In genomic region chr2:15787535-15788457, GRCh38 we compare ENCODE assay signal across 26 cellular contexts.
DNase-seq lines count a peak whose midpoint lies in the region; ATAC-seq, FAIRE-seq and TF ChIP-seq lines count a peak whose summit lies in the region.
"Had no signal": no experiment of that assay in that cellular context is flagged by ENCODE, and none has a peak within 500 bp of the region (broad histone marks: within the 10 kb centered on the region; RNA-seq: fewer than 3 reads in every experiment).

No MANE protein-coding gene starts in this region.

- DNase-seq in HepG2 (ENCODE audit: low spot score) (no peak), right lobe of liver (no peak), H1 (ENCODE audit: low read depth in 1 of 2, low spot score in 2 of 2) (no peak), neural crest cell (ENCODE audit: low read depth, low spot score) (no peak), GM10266 (ENCODE audit: extremely low spot score) (no peak)
- DNase-seq: CD4-positive, alpha-beta T cell; CD8-positive, alpha-beta memory T cell; DMS 273 treated with DMSO at 0.1 percent for 48 hours; DMS79; EL; GDM1; GM23248; H9; HFFc6 had no signal

- H3K79me1 ChIP-seq in H1 (ENCODE audit: low read depth, low read length) = no peaks in the 10 kb centered on the region

- no peak overlapping the region for H3K18ac ChIP-seq in H1 (ENCODE audit: extremely low read depth, low read length)

- H3K79me2 ChIP-seq in HepG2 (ENCODE audit: insufficient read depth, low read length) (no peaks in the 10 kb centered on the region), H1 (ENCODE audit: control insufficient read depth in 1 of 2, insufficient read depth in 2 of 2, low read length in 2 of 2) (no peaks in the 10 kb centered on the region)

- H3K36me3 Mint-ChIP-seq in neural crest cell (ENCODE audit: low read depth) = no peaks in the 10 kb centered on the region
- H3K36me3 Mint-ChIP-seq: CD8-positive, alpha-beta memory T cell had no signal

- no peaks in the 10 kb centered on the region for H3K27me3 Mint-ChIP-seq in neural crest cell (ENCODE audit: low read depth)
- H3K27me3 Mint-ChIP-seq: B cell had no signal

- H3K56ac ChIP-seq in H1 (replicated peaks; ENCODE audit: insufficient read length, low read depth, low read length) = no peak overlapping the region

- in situ Hi-C loops in HepG2 (cut with HindIII; ENCODE audit: extremely low pct_ligation_motif_present, low pct_unique_long_range_greater_than_20kb) = no loop called here

- TF ChIP-seq EP300 in HepG2 (IDR thresholded peaks at IDR 0.05; ENCODE audit: low read depth in 2 of 2, low read length in 2 of 2) (no peak), HepG2 (CRISPR knock-in tag; IDR thresholded peaks at IDR 0.05; ENCODE audit: borderline replicate concordance) (no peak), H1 (IDR thresholded peaks at IDR 0.05; ENCODE audit: borderline replicate concordance in 1 of 2, low read depth in 2 of 2, low read length in 2 of 2) (no peak)

- BruUV-seq in HepG2 (replicated peaks; lab: Mats Ljungman, UMichigan) = no TSS peak

- TF ChIP-seq RAD21 in HepG2 (CRISPR knock-in tag; IDR thresholded peaks at IDR 0.05) = no peak
- TF ChIP-seq RAD21 in H1 (IDR thresholded peaks at IDR 0.05 in 1 of 2, conservative IDR thresholded peaks at IDR 0.05 in 1 of 2; ENCODE audit: low read depth in 2 of 2, low read length in 2 of 2) = no peak

- CTCF ChIA-PET in HepG2 (lab: Yijun Ruan, JAX; ENCODE audit: low intra/inter-chr PET ratio, low total read pairs) (no interaction called here), H1 (lab: Charles Lee; ENCODE audit: partially characterized antibody) (interaction anchor here (0.6 to 0.7 kb wide), 2 partner anchors 10 to 700 kb away, joined by 3 to 4 read pairs; no protein-coding TSS in a partner anchor)

- no peak overlapping the region for H2BK120ac ChIP-seq in H1 (replicated peaks; ENCODE audit: low read depth, low read length)

- peaks cover 4% of the 10 kb centered on the region; the same call in 1 of the 2 replicates for H3K23me2 ChIP-seq in H1 (ENCODE audit: low read depth, low read length)

- no peaks in the 10 kb centered on the region for H3K9me3 ChIP-seq in HepG2 (ENCODE audit: low read length)
- H3K9me3 ChIP-seq in right lobe of liver = no peaks in the 10 kb centered on the region
- H3K9me3 ChIP-seq in H1 (ENCODE audit: insufficient read depth in 2 of 2, low read depth in 1 of 2, low read length in 1 of 2) = no peaks in the 10 kb centered on the region
- H3K9me3 ChIP-seq: BLaER1 had no signal

- no peak overlapping the region for H3K4ac ChIP-seq in H1 (replicated peaks; ENCODE audit: insufficient read length, low read depth, low read length)

- H3K36me3 ChIP-seq in HepG2 (replicated peaks in 1 of 2; ENCODE audit: control insufficient read depth in 1 of 2, insufficient read depth in 2 of 2, low read length in 2 of 2) (no peaks in the 10 kb centered on the region), right lobe of liver (no peaks in the 10 kb centered on the region), H1 (ENCODE audit: control insufficient read depth in 2 of 4, insufficient read depth in 4 of 4, low read length in 3 of 4) (no peaks in the 10 kb centered on the region)
- H3K36me3 ChIP-seq: BLaER1 had no signal

- H3K4me3 ChIP-seq in HepG2 (replicated peaks in 1 of 3; ENCODE audit: insufficient read depth in 1 of 3, low read depth in 2 of 3, low read length in 3 of 3) (no peak overlapping the region), right lobe of liver (no peak overlapping the region), H1 (ENCODE audit: extremely low read depth in 1 of 4, insufficient read depth in 2 of 4, low read depth in 3 of 4, low read length in 4 of 4) (no peak overlapping the region)
- H3K4me3 ChIP-seq: BLaER1, GM23248 had no signal

- no peak overlapping the region for H2BK20ac ChIP-seq in H1 (ENCODE audit: low read length)

- ATAC-seq in HepG2 (no peak), right lobe of liver (no peak), HG03354 (IDR thresholded peaks at IDR 0.05; ENCODE audit: poor library complexity, severe bottlenecking, unreplicated experiment) (no peak), GM21529 (IDR thresholded peaks at IDR 0.05; ENCODE audit: unreplicated experiment) (no peak), GM21825 (IDR thresholded peaks at IDR 0.05; ENCODE audit: unreplicated experiment) (no peak)
- ATAC-seq: HCT116 had no signal

- H3K27ac ChIP-seq in HepG2 (ENCODE audit: extremely low read length, insufficient read depth, low read length) (no peak overlapping the region), right lobe of liver (no peak overlapping the region), H1 (ENCODE audit: low read depth, low read length) (no peak overlapping the region)
- H3K27ac ChIP-seq: 22Rv1, BLaER1, C4-2B, GM23248 had no signal

- H2BK12ac ChIP-seq in H1 (ENCODE audit: low read depth, low read length) = no peak overlapping the region

- TF ChIP-seq POLR2A in HepG2 (IDR thresholded peaks at IDR 0.05; ENCODE audit: insufficient read depth in 1 of 2, low read depth in 2 of 2, low read length in 2 of 2) (no peak), right lobe of liver (IDR thresholded peaks at IDR 0.05) (no peak), H1 (IDR thresholded peaks at IDR 0.05; ENCODE audit: control extremely low read depth in 1 of 2, low read depth in 2 of 2, low read length in 2 of 2) (no peak)

- intact Hi-C loops in HepG2 (cut with micrococcal nuclease; ENCODE audit: unreplicated experiment) (no loop called here), right lobe of liver (cut with DNase I) (no loop called here)

- no peak overlapping the region for H2BK5ac ChIP-seq in H1 (ENCODE audit: low read depth, low read length)

- H4K91ac ChIP-seq in H1 (replicated peaks; ENCODE audit: insufficient read length, low read length) = no peak overlapping the region

- H3K14ac ChIP-seq in H1 (ENCODE audit: insufficient read length) = no peak overlapping the region

- H3K4me2 ChIP-seq in HepG2 (ENCODE audit: low read depth, low read length) = no peak overlapping the region
- no peak overlapping the region for H3K4me2 ChIP-seq in H1 (ENCODE audit: insufficient read depth in 1 of 2, low read depth in 2 of 2, low read length in 2 of 2)
- H3K4me2 ChIP-seq: BLaER1 had no signal

- POLR2A ChIA-PET in HepG2 (lab: Yijun Ruan, JAX) = no interaction called here
- POLR2A ChIA-PET in H1 (lab: Charles Lee; ENCODE audit: partially characterized antibody) = no interaction called here

- H4K8ac ChIP-seq in H1 (ENCODE audit: extremely low read depth, insufficient read depth, low read length) = peak overlapping the region; percentile 14; the same call in 1 of the 2 replicates

- H2BK15ac ChIP-seq in H1 (ENCODE audit: low read length) = no peak overlapping the region

- H3K9ac ChIP-seq in HepG2 (ENCODE audit: insufficient read depth, low read depth, low read length) = no peak overlapping the region
- H3K9ac ChIP-seq in H1 (replicated peaks in 1 of 4; ENCODE audit: extremely low read depth in 1 of 4, low read depth in 3 of 4, low read length in 3 of 4) = no peak overlapping the region
- H3K9ac ChIP-seq: BLaER1, GM23248 had no signal

- no peaks in the 10 kb centered on the region; the same call in none of the 2 replicates for H4K20me1 ChIP-seq in HepG2 (ENCODE audit: insufficient read depth, low read length)
- no peaks in the 10 kb centered on the region for H4K20me1 ChIP-seq in H1 (replicated peaks in 1 of 2; ENCODE audit: control insufficient read depth in 1 of 2, insufficient read depth in 2 of 2, low read length in 2 of 2)
- H4K20me1 ChIP-seq: BLaER1 had no signal

- peak overlapping the region; percentile 38 for H3K4me3 Mint-ChIP-seq in neural crest cell
- H3K4me3 Mint-ChIP-seq: B cell; CD4-positive, alpha-beta T cell; CD8-positive, alpha-beta memory T cell; H9; HFFc6 had no signal

- H3K27ac Mint-ChIP-seq in neural crest cell (ENCODE audit: unreplicated experiment) = peak overlapping the region; percentile 51
- H3K27ac Mint-ChIP-seq: B cell; CD4-positive, alpha-beta T cell; HFFc6 had no signal

- peaks cover 6% of the 10 kb centered on the region for H3K9me3 Mint-ChIP-seq in neural crest cell
- H3K9me3 Mint-ChIP-seq: CD4-positive, alpha-beta T cell; H9 had no signal

- FAIRE-seq in HepG2 (lab: Jason Lieb, UNC) (no peak), H1 (lab: Jason Lieb, UNC) (no peak)
- FAIRE-seq: A204.1, D721Med, GM12891, GM18507 had no signal

- H4K5ac ChIP-seq in H1 (ENCODE audit: insufficient read length, low read depth, low read length) = no peak overlapping the region

- H3K4me1 Mint-ChIP-seq in neural crest cell = peaks cover 51% of the 10 kb centered on the region
- H3K4me1 Mint-ChIP-seq: B cell; CD8-positive, alpha-beta memory T cell had no signal

- 40% methylated on average over 3 of the region's 3 CpGs for whole genome bisulfite sequencing in HepG2 (ENCODE audit: low lambda C conversion rate)
- WGBS in right lobe of liver (ENCODE audit: insufficient coverage, low coverage, low lambda C conversion rate, missing lambda C conversion rate) = 61% methylated on average over 3 of the region's 3 CpGs
- WGBS in H1 (ENCODE audit: extremely low coverage in 1 of 2, insufficient coverage in 1 of 2, insufficient read length in 1 of 2, insufficient replicate concordance in 2 of 2, low coverage in 1 of 2, low lambda C conversion rate in 2 of 2, missing lambda C conversion rate in 1 of 2), 2 experiments = 88 to 100% methylated on average over 1 to 3 of the region's 3 CpGs

- H3K27me3 ChIP-seq in HepG2 (ENCODE audit: control insufficient read depth in 1 of 2, insufficient read depth in 2 of 2, low read length in 2 of 2) (peaks cover 2 to 42% of the 10 kb centered on the region in 2 experiments; a peak in 3 of 5 replicates), right lobe of liver (no peaks in the 10 kb centered on the region), H1 (replicated peaks in 1 of 4; ENCODE audit: control insufficient read depth in 3 of 4, extremely low read depth in 1 of 4, insufficient read depth in 3 of 4, low read length in 3 of 4) (no peaks in the 10 kb centered on the region; a peak in 1 of 7 replicates)
- H3K27me3 ChIP-seq: BLaER1 had no signal

- H3K4me1 ChIP-seq in HepG2 (ENCODE audit: insufficient read depth, low read length) (peaks cover 4% of the 10 kb centered on the region), right lobe of liver (peaks cover 0 to 6% (median 2%) of the 10 kb centered on the region in 4 donors), H1 (replicated peaks in 1 of 4; ENCODE audit: control insufficient read depth in 3 of 4, insufficient read depth in 4 of 4, low read length in 3 of 4) (no peaks in the 10 kb centered on the region)

- no peak overlapping the region for H2AK5ac ChIP-seq in H1 (ENCODE audit: low read depth, low read length)

- H3K23ac ChIP-seq in H1 (ENCODE audit: insufficient read length) = no peak overlapping the region

- H2AFZ ChIP-seq in HepG2 (ENCODE audit: low read length) (no peak overlapping the region), H1 (ENCODE audit: low read length) (no peak overlapping the region)
- H2AFZ ChIP-seq: GM23248 had no signal

- TF ChIP-seq CTCF in HepG2 (CRISPR knock-in tag; IDR thresholded peaks at IDR 0.05) (no peak), right lobe of liver (IDR thresholded peaks at IDR 0.05) (no peak), H1 (IDR thresholded peaks at IDR 0.05; ENCODE audit: control extremely low read depth in 1 of 3, insufficient read depth in 1 of 3, low read depth in 1 of 3, low read length in 3 of 3) (no peak), neural crest cell (conservative IDR thresholded peaks at IDR 0.05) (no peak), GM10266 (IDR thresholded peaks at IDR 0.05; ENCODE audit: control insufficient read depth, insufficient read depth, low read depth, missing control alignments) (no peak)

TF ChIP-seq in H1, 55 proteins besides CTCF, POLR2A, EP300 and RAD21 (continues in another document):
- TF ChIP-seq TAF1 (IDR thresholded peaks at IDR 0.05; ENCODE audit: low read depth, low read length) = no peak
